Comparison of ENCODE assay signal across 23 cellular contexts in genomic region chr1:215728206-215728605, GRCh38.
"Had no signal": no experiment of that assay in that cellular context is flagged by ENCODE, and none has a peak within 500 bp of the region (broad histone marks: within the 10 kb centered on the region; RNA-seq: fewer than 3 reads in every experiment).

No MANE protein-coding gene starts in this region.

- H3K4me3 Mint-ChIP-seq: naive thymus-derived CD8-positive, alpha-beta T cell; neural crest cell; stimulated activated memory B cell treated with anti-CD40 and anti-IgM and Interleukin-4, amounts not matched to agents 10 μg/mL and 1 μg/mL and 100 μg/mL, for 72 hours; stimulated activated naive CD8-positive, alpha-beta T cell treated with anti-CD3 and anti-CD28 coated beads, Interleukin-15, Interleukin-2, amounts not matched to agents 100 ng/mL and 50 ng/mL, for 24 hours had no signal

- ATAC-seq: left cardiac atrium; left ventricle myocardium superior; naive thymus-derived CD8-positive, alpha-beta T cell; pancreas; right cardiac atrium; stimulated activated memory B cell treated with anti-CD40 and anti-IgM and Interleukin-4, amounts not matched to agents 10 μg/mL and 1 μg/mL and 100 μg/mL, for 72 hours had no signal

- DNase-seq: colonic mucosa; dermis blood vessel endothelial cell; esophagus squamous epithelium; foreskin melanocyte; head of caudate nucleus; kidney; left cardiac atrium; left ventricle myocardium superior; mesendoderm; naive thymus-derived CD8-positive, alpha-beta T cell; nucleus accumbens; pancreas; right cardiac atrium; stimulated activated CD4-positive, alpha-beta T cell treated with anti-CD3 and anti-CD28 coated beads, Interleukin-4, amount 100 ng/mL, for 24 hours; tibial artery; upper lobe of left lung; uterus had no signal

- H3K27me3 Mint-ChIP-seq: naive thymus-derived CD8-positive, alpha-beta T cell; progenitor cell of endocrine pancreas; stimulated activated memory B cell treated with anti-CD40 and anti-IgM and Interleukin-4, amounts not matched to agents 10 μg/mL and 1 μg/mL and 100 μg/mL, for 72 hours; stimulated activated naive CD8-positive, alpha-beta T cell treated with anti-CD3 and anti-CD28 coated beads, Interleukin-15, Interleukin-2, amounts not matched to agents 100 ng/mL and 50 ng/mL, for 24 hours had no signal

- H3K4me1 Mint-ChIP-seq: naive thymus-derived CD8-positive, alpha-beta T cell; neural crest cell; stimulated activated memory B cell treated with anti-CD40 and anti-IgM and Interleukin-4, amounts not matched to agents 10 μg/mL and 1 μg/mL and 100 μg/mL, for 72 hours had no signal

- H3K27ac ChIP-seq: colonic mucosa, esophagus squamous epithelium, hepatocyte, pancreas, tibial artery, upper lobe of left lung, uterus had no signal

- H3K79me2 ChIP-seq: hepatocyte had no signal

- H3K27ac Mint-ChIP-seq: naive thymus-derived CD8-positive, alpha-beta T cell; progenitor cell of endocrine pancreas; stimulated activated memory B cell treated with anti-CD40 and anti-IgM and Interleukin-4, amounts not matched to agents 10 μg/mL and 1 μg/mL and 100 μg/mL, for 72 hours; stimulated activated naive CD8-positive, alpha-beta T cell treated with anti-CD3 and anti-CD28 coated beads, Interleukin-15, Interleukin-2, amounts not matched to agents 100 ng/mL and 50 ng/mL, for 24 hours had no signal

- H3K27me3 ChIP-seq: colonic mucosa, esophagus squamous epithelium, hepatocyte, pancreas, tibial artery, upper lobe of left lung, uterus had no signal

- H3K36me3 Mint-ChIP-seq: naive thymus-derived CD8-positive, alpha-beta T cell; stimulated activated memory B cell treated with anti-CD40 and anti-IgM and Interleukin-4, amounts not matched to agents 10 μg/mL and 1 μg/mL and 100 μg/mL, for 72 hours had no signal

- H3K36me3 ChIP-seq: colonic mucosa, esophagus squamous epithelium, pancreas, tibial artery, upper lobe of left lung, uterus had no signal

- H3K4me2 ChIP-seq: hepatocyte had no signal

- H3K4me1 ChIP-seq: colonic mucosa, esophagus squamous epithelium, pancreas, tibial artery, upper lobe of left lung, uterus had no signal

- H3K4me3 ChIP-seq: colonic mucosa, esophagus squamous epithelium, hepatocyte, lung, pancreas, tibial artery, upper lobe of left lung, uterus had no signal

- H2AFZ ChIP-seq: hepatocyte had no signal

- H3K9me3 ChIP-seq: colonic mucosa, esophagus squamous epithelium, pancreas, tibial artery, upper lobe of left lung, uterus had no signal
